15 cellular contexts compared by ENCODE assay signal in genomic region chr18:77290856-77291255, GRCh38. TPM values are rescaled to one million over a fixed set of nuclear protein-coding genes. Genes with fewer than 3 reads are reported as not detected.
"Had no signal": no experiment of that assay in that cellular context is flagged by ENCODE, and none has a peak within 500 bp of the region (broad histone marks: within the 10 kb centered on the region; RNA-seq: fewer than 3 reads in every experiment).

No MANE protein-coding gene starts in this region.

RNA-seq across cellular contexts. Expression of gene GALR1, which starts 41.2 kb away (rescaled TPM):
- total RNA-seq: activated CD4-positive, alpha-beta memory T cell treated with anti-CD3 and anti-CD28 coated beads, Interleukin-2, amount 10 ng/mL, durations not matched to agents 7 days and 5 days; activated CD4-positive, alpha-beta T cell treated with anti-CD3 and anti-CD28 coated beads for 36 hours; activated CD4-positive, alpha-beta T cell treated with anti-CD3 and anti-CD28 coated beads, Interleukin-2, amount 10 ng/mL, durations not matched to agents 7 days and 5 days; activated CD8-positive, alpha-beta memory T cell treated with anti-CD3 and anti-CD28 coated beads, Interleukin-2, amount 10 ng/mL, durations not matched to agents 7 days and 5 days; activated CD8-positive, alpha-beta T cell treated with anti-CD3 and anti-CD28 coated beads, Interleukin-2, amount 10 ng/mL, durations not matched to agents 7 days and 5 days; activated naive CD8-positive, alpha-beta T cell treated with anti-CD3 and anti-CD28 coated beads, Interleukin-2, amount 10 ng/mL, durations not matched to agents 7 days and 5 days; activated T-helper 2 cell treated with anti-CD3 and anti-CD28 coated beads, Interferon-gamma antibody, Interleukin-2, Interleukin-4, amounts not matched to agents 10 μg/mL and 5 μg/mL and 100 μg/mL, durations not matched to agents 14 hours and 24 hours and 36 hours; ascending aorta; bronchial epithelial cell; cardiac muscle cell; chondrocyte; T-cell; T-helper 1 cell treated with Interleukin-12 subunit alpha and Interleukin-12 subunit beta and Interleukin-4 antibody, amounts not matched to agents 30 ng/mL and 1 ng/mL, for 36 hours; T-helper 17 cell; T-helper 2 cell treated with Interferon-gamma antibody and Interleukin-4, amounts not matched to agents 100 ng/mL and 5 ng/mL, for 36 hours had no signal
- polyA plus RNA-seq: cardiac muscle cell had no signal
